In genomic region chr11:96842731-96843130, GRCh38 we compare ENCODE assay signal across 3 cellular contexts.
"Had no signal": no experiment of that assay in that cellular context is flagged by ENCODE, and none has a peak within 500 bp of the region (broad histone marks: within the 10 kb centered on the region; RNA-seq: fewer than 3 reads in every experiment).

No MANE protein-coding gene starts in this region.

- H3K4me3 ChIP-seq: GM12878 had no signal

- DNase-seq: GDM1, GF-D8 had no signal
